Comparison of ENCODE assay signal across 13 cellular contexts in the genomic region with DNA sequence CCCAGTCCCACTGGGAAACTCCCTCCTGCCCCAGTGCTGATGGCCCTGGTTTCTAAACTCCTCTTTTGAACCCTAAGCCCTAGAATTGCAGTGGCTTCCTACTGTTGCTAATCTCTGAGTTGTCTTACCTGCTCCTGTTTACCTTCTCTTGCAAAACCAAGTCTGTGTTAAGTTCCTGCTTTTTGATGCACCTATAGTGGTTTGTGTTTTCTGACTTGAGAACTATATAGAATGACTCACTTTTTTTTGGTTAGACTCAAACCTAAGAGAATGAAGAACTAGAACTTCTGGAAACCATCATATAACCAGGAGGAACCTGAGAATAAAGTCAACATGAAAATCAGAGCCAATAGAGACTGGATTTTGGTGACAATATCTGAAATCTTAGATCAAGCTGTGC. TPM values are rescaled to one million over a fixed set of nuclear protein-coding genes. Genes with fewer than 3 reads are reported as not detected.
DNase-seq lines count a peak whose midpoint lies in the region; ATAC-seq and TF ChIP-seq lines count a peak whose summit lies in the region.
"Had no signal": no experiment of that assay in that cellular context is flagged by ENCODE, and none has a peak within 500 bp of the region (broad histone marks: within the 10 kb centered on the region; RNA-seq: fewer than 3 reads in every experiment).

No MANE protein-coding gene starts in this region.

- peaks cover 0 to under 1% of the 10 kb centered on the region in 2 experiments; a peak in 1 of 4 replicates for H3K4me1 ChIP-seq in SK-N-SH (ENCODE audit: control insufficient read depth in 1 of 2, insufficient read depth in 2 of 2, low read depth in 1 of 2, low read length in 1 of 2)
- H3K4me1 ChIP-seq: breast epithelium, gastrocnemius medialis, SJCRH30 had no signal

- H3K9me2 ChIP-seq in SK-N-SH = no peaks in the 10 kb centered on the region

- no peaks in the 10 kb centered on the region for H4K20me1 ChIP-seq in SK-N-SH (ENCODE audit: insufficient read depth)

- H3K4me3 ChIP-seq in epithelial cell of esophagus (ENCODE audit: low read length) (no peak overlapping the region), SK-N-SH (ENCODE audit: low read depth in 2 of 2, low read length in 1 of 2) (no peak overlapping the region)
- H3K4me3 ChIP-seq: breast epithelium, gastrocnemius medialis, SJCRH30 had no signal

- no peak for TF ChIP-seq RAD21 in SK-N-SH (IDR thresholded peaks at IDR 0.05; ENCODE audit: low read length)

- TF ChIP-seq EP300 in SK-N-SH (IDR thresholded peaks at IDR 0.05; ENCODE audit: borderline replicate concordance in 1 of 2, low read depth in 1 of 2, low read length in 1 of 2) = no peak

- DNase-seq in epithelial cell of esophagus (ENCODE audit: low read depth) (peak; percentile 26), NCI-H69 (lab: John Stamatoyannopoulos, UW) (no peak), SK-N-SH (no peak), HEK293T (ENCODE audit: extremely low spot score) (no peak)
- DNase-seq: activated naive CD4-positive, alpha-beta T cell treated with anti-CD3 and anti-CD28 coated beads for 36 hours; CD4-positive, alpha-beta T cell; effector memory CD8-positive, alpha-beta T cell; SJCRH30 had no signal

- TF ChIP-seq CTCF in epithelial cell of esophagus (IDR thresholded peaks at IDR 0.05; ENCODE audit: insufficient read depth, low read depth, low read length, missing control alignments) (no peak), SK-N-SH (IDR thresholded peaks at IDR 0.05) (no peak)

- H3K36me3 ChIP-seq in SK-N-SH (replicated peaks in 1 of 2; ENCODE audit: control insufficient read depth in 1 of 2, insufficient read depth in 2 of 2, low read length in 1 of 2) = no peaks in the 10 kb centered on the region
- H3K36me3 ChIP-seq: breast epithelium, gastrocnemius medialis, SJCRH30 had no signal

- no peak overlapping the region for H3K4me2 ChIP-seq in SK-N-SH

- H3K79me2 ChIP-seq in SK-N-SH (ENCODE audit: insufficient read depth) = no peaks in the 10 kb centered on the region

- ATAC-seq in GM19043 (IDR thresholded peaks at IDR 0.05; ENCODE audit: low read depth, unreplicated experiment) (peak; percentile 18), GM21717 (IDR thresholded peaks at IDR 0.05; ENCODE audit: unreplicated experiment) (peak; percentile 25), HG03095 (IDR thresholded peaks at IDR 0.05; ENCODE audit: unreplicated experiment) (peak; percentile 21)
- ATAC-seq: effector memory CD8-positive, alpha-beta T cell had no signal

- CTCF ChIA-PET in SK-N-SH (lab: Yijun Ruan, JAX) = interaction anchor here (0.6 to 2.6 kb wide), 6 partner anchors 12 to 333 kb away, joined by 3 to 10 read pairs (median 5); no protein-coding TSS in a partner anchor
- CTCF ChIA-PET in HEK293T (lab: Yijun Ruan, JAX) = no interaction called here

- POLR2A ChIA-PET in SK-N-SH (lab: Yijun Ruan, JAX) (no interaction called here), HEK293T (lab: Yijun Ruan, JAX) (no interaction called here)

- no peaks in the 10 kb centered on the region for H3K27me3 ChIP-seq in SK-N-SH (ENCODE audit: insufficient read depth)
- H3K27me3 ChIP-seq: breast epithelium, gastrocnemius medialis, SJCRH30 had no signal

- no peak overlapping the region for H3K27ac ChIP-seq in SK-N-SH (ENCODE audit: low read depth in 2 of 2, low read length in 1 of 2)
- H3K27ac ChIP-seq: breast epithelium, gastrocnemius medialis, SJCRH30 had no signal

- peaks cover 5% of the 10 kb centered on the region for H3F3A ChIP-seq in SK-N-SH (replicated peaks; ENCODE audit: insufficient read depth)

- H2AFZ ChIP-seq in SK-N-SH (ENCODE audit: low read depth) = no peak overlapping the region

- no peaks in the 10 kb centered on the region for H3K9me3 ChIP-seq in SK-N-SH
- H3K9me3 ChIP-seq: breast epithelium, gastrocnemius medialis, SJCRH30 had no signal

- H3K9ac ChIP-seq in SK-N-SH = no peak overlapping the region

TF ChIP-seq in SK-N-SH, 30 proteins besides CTCF, POLR2A, EP300 and RAD21 (continues in another document):
- TF ChIP-seq, protein P1, sequence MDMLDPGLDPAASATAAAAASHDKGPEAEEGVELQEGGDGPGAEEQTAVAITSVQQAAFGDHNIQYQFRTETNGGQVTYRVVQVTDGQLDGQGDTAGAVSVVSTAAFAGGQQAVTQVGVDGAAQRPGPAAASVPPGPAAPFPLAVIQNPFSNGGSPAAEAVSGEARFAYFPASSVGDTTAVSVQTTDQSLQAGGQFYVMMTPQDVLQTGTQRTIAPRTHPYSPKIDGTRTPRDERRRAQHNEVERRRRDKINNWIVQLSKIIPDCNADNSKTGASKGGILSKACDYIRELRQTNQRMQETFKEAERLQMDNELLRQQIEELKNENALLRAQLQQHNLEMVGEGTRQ (IDR thresholded peaks at IDR 0.05; ENCODE audit: borderline replicate concordance, low read depth, low read length) = no peak
- no peak for TF ChIP-seq NFIC (IDR thresholded peaks at IDR 0.05; ENCODE audit: borderline replicate concordance)
- no peak for TF ChIP-seq RFX5 (IDR thresholded peaks at IDR 0.05; ENCODE audit: low read length)
- TF ChIP-seq, protein P2, sequence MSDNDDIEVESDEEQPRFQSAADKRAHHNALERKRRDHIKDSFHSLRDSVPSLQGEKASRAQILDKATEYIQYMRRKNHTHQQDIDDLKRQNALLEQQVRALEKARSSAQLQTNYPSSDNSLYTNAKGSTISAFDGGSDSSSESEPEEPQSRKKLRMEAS (IDR thresholded peaks at IDR 0.05; ENCODE audit: low read depth) = no peak
- no peak for TF ChIP-seq EZH2phosphoT487 (IDR thresholded peaks at IDR 0.05; ENCODE audit: borderline replicate concordance, low read depth)
- no peak for TF ChIP-seq TCF12 (IDR thresholded peaks at IDR 0.05)
- TF ChIP-seq TAF1 (IDR thresholded peaks at IDR 0.05; ENCODE audit: borderline replicate concordance, low read depth, low read length) = no peak
- no peak for TF ChIP-seq CHD2 (IDR thresholded peaks at IDR 0.05; ENCODE audit: low read length, partially characterized antibody)
- TF ChIP-seq, protein P3, sequence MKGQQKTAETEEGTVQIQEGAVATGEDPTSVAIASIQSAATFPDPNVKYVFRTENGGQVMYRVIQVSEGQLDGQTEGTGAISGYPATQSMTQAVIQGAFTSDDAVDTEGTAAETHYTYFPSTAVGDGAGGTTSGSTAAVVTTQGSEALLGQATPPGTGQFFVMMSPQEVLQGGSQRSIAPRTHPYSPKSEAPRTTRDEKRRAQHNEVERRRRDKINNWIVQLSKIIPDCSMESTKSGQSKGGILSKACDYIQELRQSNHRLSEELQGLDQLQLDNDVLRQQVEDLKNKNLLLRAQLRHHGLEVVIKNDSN (IDR thresholded peaks at IDR 0.05; ENCODE audit: borderline replicate concordance, low read depth) = no peak
- no peak for TF ChIP-seq YY1 (IDR thresholded peaks at IDR 0.05; ENCODE audit: low read depth)
- no peak for TF ChIP-seq FOXJ3 (CRISPR knock-in tag; IDR thresholded peaks at IDR 0.05)
- TF ChIP-seq MEF2A (IDR thresholded peaks at IDR 0.05; ENCODE audit: borderline replicate concordance, low read depth) = no peak

TF ChIP-seq in HEK293T, 16 proteins besides CTCF, POLR2A, EP300 and RAD21:
- TF ChIP-seq TARDBP (IDR thresholded peaks at IDR 0.05) = no peak
- no peak for TF ChIP-seq FOXM1 (IDR thresholded peaks at IDR 0.05; ENCODE audit: borderline replicate concordance)
- TF ChIP-seq FOXA1 (IDR thresholded peaks at IDR 0.05) = no peak
- TF ChIP-seq L3MBTL2 (conservative IDR thresholded peaks at IDR 0.05) = no peak
- TF ChIP-seq ARNT (IDR thresholded peaks at IDR 0.05) = no peak
- TF ChIP-seq ELF4 (IDR thresholded peaks at IDR 0.05) = no peak
- TF ChIP-seq HDGF (IDR thresholded peaks at IDR 0.05; ENCODE audit: borderline replicate concordance) = no peak
- TF ChIP-seq, protein P4, sequence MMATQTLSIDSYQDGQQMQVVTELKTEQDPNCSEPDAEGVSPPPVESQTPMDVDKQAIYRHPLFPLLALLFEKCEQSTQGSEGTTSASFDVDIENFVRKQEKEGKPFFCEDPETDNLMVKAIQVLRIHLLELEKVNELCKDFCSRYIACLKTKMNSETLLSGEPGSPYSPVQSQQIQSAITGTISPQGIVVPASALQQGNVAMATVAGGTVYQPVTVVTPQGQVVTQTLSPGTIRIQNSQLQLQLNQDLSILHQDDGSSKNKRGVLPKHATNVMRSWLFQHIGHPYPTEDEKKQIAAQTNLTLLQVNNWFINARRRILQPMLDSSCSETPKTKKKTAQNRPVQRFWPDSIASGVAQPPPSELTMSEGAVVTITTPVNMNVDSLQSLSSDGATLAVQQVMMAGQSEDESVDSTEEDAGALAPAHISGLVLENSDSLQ (IDR thresholded peaks at IDR 0.05) = no peak
- TF ChIP-seq CTBP1 (IDR thresholded peaks at IDR 0.05; ENCODE audit: borderline replicate concordance) = no peak

RNA-seq across cellular contexts. Expression of a gene that starts 5.5 kb away (rescaled TPM):
- 1.6 TPM in 2 replicates for polyA plus RNA-seq in SK-N-SH (2012; rRNA removed)
- polyA plus RNA-seq in SK-N-SH (2012; cell fraction: cytosol; rRNA removed) = 1.8 and 2.0 TPM in 2 replicates
- 2.0 and 4.4 TPM in 2 replicates for polyA plus RNA-seq in SK-N-SH (2012; cell fraction: nucleus; rRNA removed)
